9 cellular contexts compared by ENCODE assay signal in the genomic region with DNA sequence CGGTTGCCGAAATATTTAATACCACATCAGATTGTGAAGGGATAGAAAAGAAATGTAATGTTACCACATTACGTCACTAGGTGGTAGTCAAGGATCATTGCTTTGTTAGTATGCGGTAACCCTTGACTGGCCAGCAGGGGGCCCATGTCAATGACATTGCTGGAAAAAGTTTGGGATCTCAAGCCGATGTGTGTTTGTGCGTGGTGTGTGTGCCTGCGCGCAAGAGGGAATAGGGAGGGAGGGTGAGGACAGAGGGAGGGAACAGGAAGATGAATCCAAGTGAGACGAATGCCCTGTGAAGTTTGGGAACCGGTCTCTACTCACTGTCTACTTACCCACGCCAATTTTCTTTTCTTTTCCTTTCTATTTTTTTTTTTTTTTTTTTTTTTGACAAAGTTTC. TPM values are rescaled to one million over a fixed set of nuclear protein-coding genes. Genes with fewer than 3 reads are reported as not detected.
A peak's percentile ranks its signal among the peaks of the same experiment; 100 is the strongest.
DNase-seq lines count a peak whose midpoint lies in the region; ATAC-seq, FAIRE-seq and TF ChIP-seq lines count a peak whose summit lies in the region.
"Had no signal": no experiment of that assay in that cellular context is flagged by ENCODE, and none has a peak within 500 bp of the region (broad histone marks: within the 10 kb centered on the region; RNA-seq: fewer than 3 reads in every experiment).

No MANE protein-coding gene starts in this region.

- H3K9me3 Mint-ChIP-seq in astrocyte (ENCODE audit: unreplicated experiment) = peaks cover 2% of the 10 kb centered on the region

- H3K4me3 ChIP-seq in astrocyte (ENCODE audit: insufficient read depth, low read depth, low read length) (no peak overlapping the region), skeletal muscle tissue (ENCODE audit: low read length in 3 of 3) (peak overlapping the region; percentile 46 to 65 (median 56))
- H3K4me3 ChIP-seq: BLaER1 treated with 17β-estradiol and CSF1 and Interleukin-3, amounts not matched to agents 10 nM and 100 nM had no signal

- no peaks in the 10 kb centered on the region for H3K36me3 Mint-ChIP-seq in astrocyte (ENCODE audit: low read depth, unreplicated experiment)

- no peak overlapping the region for H3K9ac ChIP-seq in astrocyte (ENCODE audit: low read length)
- H3K9ac ChIP-seq in skeletal muscle tissue (ENCODE audit: low read depth in 1 of 3, low read length in 3 of 3) = peak overlapping the region in 1 of 3 donors; percentile 50
- H3K9ac ChIP-seq: BLaER1 treated with 17β-estradiol and CSF1 and Interleukin-3, amounts not matched to agents 10 nM and 100 nM had no signal

- H3K27ac ChIP-seq in astrocyte (ENCODE audit: low read depth, low read length) (no peak overlapping the region), skeletal muscle tissue (ENCODE audit: low read depth, low read length) (no peak overlapping the region)
- H3K27ac ChIP-seq: BLaER1 treated with 17β-estradiol and CSF1 and Interleukin-3, amounts not matched to agents 10 nM and 100 nM had no signal

- H3K27me3 ChIP-seq in astrocyte (ENCODE audit: insufficient read depth, low read length) = peaks cover 21% of the 10 kb centered on the region
- H3K27me3 ChIP-seq in skeletal muscle tissue (ENCODE audit: control insufficient read depth in 3 of 3, insufficient read depth in 3 of 3, low read length in 3 of 3) = no peaks in the 10 kb centered on the region
- H3K27me3 ChIP-seq: BLaER1 treated with 17β-estradiol and CSF1 and Interleukin-3, amounts not matched to agents 10 nM and 100 nM had no signal

- H3K79me2 ChIP-seq in astrocyte (ENCODE audit: insufficient read depth, low read length) = no peaks in the 10 kb centered on the region

- peak overlapping the region; percentile 36 for H3K27ac Mint-ChIP-seq in astrocyte (ENCODE audit: unreplicated experiment)

- H3K9me3 ChIP-seq in astrocyte (ENCODE audit: insufficient read depth, low read depth, low read length) (no peaks in the 10 kb centered on the region), skeletal muscle tissue (ENCODE audit: control insufficient read depth in 3 of 3, low read length in 3 of 3) (peaks cover 0 to 3% (median 0%) of the 10 kb centered on the region in 3 donors)

- peaks cover 18% of the 10 kb centered on the region for H3K27me3 Mint-ChIP-seq in astrocyte (ENCODE audit: low read depth, unreplicated experiment)

- peak overlapping the region; percentile 55 for H2AFZ ChIP-seq in astrocyte (ENCODE audit: low read depth, low read length)

- peak; percentile 68 to 91 (median 90) for DNase-seq in NCI-H1417 (lab: John Stamatoyannopoulos, UW)
- no peak for DNase-seq in NCI-H1417 treated with DMSO at 0.1 percent for 48 hours (lab: John Stamatoyannopoulos, UW)
- peak; percentile 74 for DNase-seq in NCI-H146 treated with DMSO at 0.1 percent for 48 hours (lab: John Stamatoyannopoulos, UW; ENCODE audit: unreplicated experiment)
- DNase-seq in T follicular helper cell (ENCODE audit: low read depth) = peak; percentile 29
- peak; percentile 76 for DNase-seq in astrocyte (ENCODE audit: low read depth)
- peak; percentile 61 for DNase-seq in iPS DF 19.7 (ENCODE audit: low read depth, low spot score)

- TF ChIP-seq CTCF in astrocyte (IDR thresholded peaks at IDR 0.05; ENCODE audit: insufficient read depth, low read depth, low read length) = peak; percentile 97

- peak; percentile 89 for FAIRE-seq in astrocyte (lab: Jason Lieb, UNC)

- H3K4me1 ChIP-seq in astrocyte (ENCODE audit: insufficient read depth, low read length) = no peaks in the 10 kb centered on the region
- peaks cover 0 to 3% (median 0%) of the 10 kb centered on the region in 3 donors for H3K4me1 ChIP-seq in skeletal muscle tissue (ENCODE audit: control insufficient read depth in 3 of 3, insufficient read depth in 3 of 3, low read length in 3 of 3)
- H3K4me1 ChIP-seq: BLaER1 treated with 17β-estradiol and CSF1 and Interleukin-3, amounts not matched to agents 10 nM and 100 nM had no signal

- peak overlapping the region; percentile 81 for H3K4me2 ChIP-seq in astrocyte (ENCODE audit: low read length)

- H3K4me3 Mint-ChIP-seq in astrocyte (ENCODE audit: unreplicated experiment) = peak overlapping the region; percentile 76

- no peaks in the 10 kb centered on the region for H4K20me1 ChIP-seq in astrocyte (ENCODE audit: insufficient read depth, low read length)
- H4K20me1 ChIP-seq: BLaER1 treated with 17β-estradiol and CSF1 and Interleukin-3, amounts not matched to agents 10 nM and 100 nM had no signal

- peak; percentile 98 for ATAC-seq in HG02852 (IDR thresholded peaks at IDR 0.05; ENCODE audit: unreplicated experiment)

- no peaks in the 10 kb centered on the region for H3K4me1 Mint-ChIP-seq in astrocyte (ENCODE audit: low read depth, unreplicated experiment)

- H3K36me3 ChIP-seq in astrocyte (ENCODE audit: insufficient read depth, low read length) = no peaks in the 10 kb centered on the region
- H3K36me3 ChIP-seq in skeletal muscle tissue (ENCODE audit: control insufficient read depth in 3 of 3, insufficient read depth in 3 of 3, low read length in 3 of 3) = no peaks in the 10 kb centered on the region
- H3K36me3 ChIP-seq: BLaER1 treated with 17β-estradiol and CSF1 and Interleukin-3, amounts not matched to agents 10 nM and 100 nM had no signal

RNA-seq across cellular contexts. Expression of a gene that starts 10.7 kb away (rescaled TPM):
- total RNA-seq in astrocyte (not detected in 2 replicates), skeletal muscle tissue (not detected)

RNA-seq across cellular contexts. Expression of a gene that starts 45.7 kb away (rescaled TPM):
- total RNA-seq in astrocyte (9.2 and 10.6 TPM in 2 replicates), skeletal muscle tissue (6.8 TPM)
